In genomic region chr19:22052644-22053013, GRCh38 we compare ENCODE assay signal across 10 cellular contexts. TPM values are rescaled to one million over a fixed set of nuclear protein-coding genes. Genes with fewer than 3 reads are reported as not detected.
DNase-seq lines count a peak whose midpoint lies in the region; ATAC-seq, FAIRE-seq and TF ChIP-seq lines count a peak whose summit lies in the region.
"Had no signal": no experiment of that assay in that cellular context is flagged by ENCODE, and none has a peak within 500 bp of the region (broad histone marks: within the 10 kb centered on the region; RNA-seq: fewer than 3 reads in every experiment).

No MANE protein-coding gene starts in this region.

- peak; percentile 53 for DNase-seq in NCI-H345 (lab: John Stamatoyannopoulos, UW)
- DNase-seq in NCI-H345 treated with DMSO at 0.1 percent for 48 hours (lab: John Stamatoyannopoulos, UW; ENCODE audit: unreplicated experiment): no peak
- DNase-seq in Karpas-422: peak; percentile 51
- DNase-seq in dorsolateral prefrontal cortex: peak in 3 of 10 donors; percentile 3 to 45 (median 39)
- DNase-seq in pancreas: peak in 5 of 6 donors; percentile 10 to 59 (median 26)
- DNase-seq in DMS53 (lab: John Stamatoyannopoulos, UW): no peak
- no peak for DNase-seq in NCI-H1105 treated with DMSO at 0.1 percent for 48 hours (lab: John Stamatoyannopoulos, UW)

- TF ChIP-seq CTCF in dorsolateral prefrontal cortex (IDR thresholded peaks at IDR 0.05 in 54 of 56, conservative IDR thresholded peaks at IDR 0.05 in 2 of 56; ENCODE audit: low read depth in 1 of 56, partially characterized antibody in 56 of 56) (no peak), pancreas (IDR thresholded peaks at IDR 0.05) (no peak)

- no peak for FAIRE-seq in pancreas (lab: Jason Lieb, UNC)

- H2AFZ ChIP-seq in Karpas-422 (ENCODE audit: low read length): 0 out of 2 replicates have a peak overlapping the region, but pooled peaks have one; percentile 63

- H3K4me1 ChIP-seq in Karpas-422 (ENCODE audit: low read length) (no peaks in the 10 kb centered on the region), pancreas (no peaks in the 10 kb centered on the region)
- H3K4me1 ChIP-seq: BLaER1 had no signal

- peak overlapping the region; percentile 75 for H3K4me2 ChIP-seq in Karpas-422 (ENCODE audit: low read depth, low read length, poor library complexity, severe bottlenecking)
- H3K4me2 ChIP-seq: BLaER1 had no signal

- H3K27me3 ChIP-seq in Karpas-422 (ENCODE audit: low read length): no peaks in the 10 kb centered on the region
- H3K27me3 ChIP-seq in dorsolateral prefrontal cortex: no peaks in the 10 kb centered on the region
- H3K27me3 ChIP-seq in pancreas: no peaks in the 10 kb centered on the region
- H3K27me3 ChIP-seq: BLaER1 had no signal

- peaks cover 8% of the 10 kb centered on the region for H3K79me2 ChIP-seq in Karpas-422 (ENCODE audit: low read length)

- WGBS in pancreas, 2 donors: 2% methylated on average over 16 to 20 of the region's 20 CpGs

- H3K27ac ChIP-seq in Karpas-422 (ENCODE audit: low read length) (no peak overlapping the region), dorsolateral prefrontal cortex (peak overlapping the region in 2 of 59 donors; percentile 14 to 67), pancreas (peak overlapping the region in 1 of 4 donors; percentile 43)
- H3K27ac ChIP-seq: BLaER1, SK-N-MC had no signal

- H3K9ac ChIP-seq in Karpas-422 (ENCODE audit: low read length): peak overlapping the region; percentile 80
- H3K9ac ChIP-seq: BLaER1 had no signal

- no peaks in the 10 kb centered on the region for H3K9me2 ChIP-seq in Karpas-422 (replicated peaks; ENCODE audit: insufficient read depth, low read length)

- intact Hi-C loops in dorsolateral prefrontal cortex (cut with DNase I): no loop called here
- intact Hi-C loops in pancreas (cut with DNase I): no loop called here

- H3K9me3 ChIP-seq in Karpas-422 (ENCODE audit: low read length) (peaks cover 24% of the 10 kb centered on the region), pancreas (no peaks in the 10 kb centered on the region)

- peaks cover 6% of the 10 kb centered on the region for H3K36me3 ChIP-seq in Karpas-422 (ENCODE audit: insufficient read depth, low read length)
- no peaks in the 10 kb centered on the region for H3K36me3 ChIP-seq in pancreas
- H3K36me3 ChIP-seq: BLaER1 had no signal

- peak overlapping the region; percentile 84 for H3K4me3 ChIP-seq in Karpas-422 (ENCODE audit: low read length)
- H3K4me3 ChIP-seq in dorsolateral prefrontal cortex: peak overlapping the region; percentile 26 to 79 (median 61)
- H3K4me3 ChIP-seq in pancreas: peak overlapping the region; percentile 26 to 62 (median 54)
- H3K4me3 ChIP-seq: BLaER1, SK-N-MC had no signal

- H4K20me1 ChIP-seq in Karpas-422 (ENCODE audit: insufficient read depth, low read depth, low read length): no peaks in the 10 kb centered on the region
- H4K20me1 ChIP-seq: BLaER1 had no signal

- peak; percentile 57 to 76 (median 72) for ATAC-seq in pancreas
- no peak for ATAC-seq in GM21717 (IDR thresholded peaks at IDR 0.05; ENCODE audit: unreplicated experiment)

RNA-seq across cellular contexts. Expression of gene ZNF257, which starts 0.3 kb away (rescaled TPM):
- total RNA-seq in Karpas-422 (2014; rRNA removed; shearing (Covaris generic); ENCODE audit: low replicate concordance): 6.0 and 8.1 TPM in 2 replicates
- 1 to 10 TPM in 117 of 120 experiments, under 1 TPM in 3; 0.47 to 6.7 (median 3.0) TPM for total RNA-seq in dorsolateral prefrontal cortex
- 1 to 10 TPM in 5 of 6 donors, under 1 TPM in 1; 0.88 to 3.3 (median 1.2) TPM for total RNA-seq in pancreas
- polyA plus RNA-seq in pancreas: under 1 TPM; 0.65 to 0.70 TPM

RNA-seq across cellular contexts. Expression of gene ZNF208, which starts 41.9 kb away (rescaled TPM):
- not detected in 2 replicates for total RNA-seq in Karpas-422 (2014; rRNA removed; shearing (Covaris generic); ENCODE audit: low replicate concordance)
- 10 to 100 TPM in 78 of 120 experiments, 1 to 10 TPM in 42; 2.3 to 31.3 (median 12.8) TPM for total RNA-seq in dorsolateral prefrontal cortex
- total RNA-seq in pancreas: 1 to 10 TPM; 1.5 to 2.8 (median 1.8) TPM
- polyA plus RNA-seq in pancreas: 1 to 10 TPM; 1.1 to 1.4 TPM

Comparison
In these comparisons a context has a peak if more than half of its experiments do, and no peak if none do; other contexts are left out.
1. DNase-seq: peak in NCI-H345 (single experiment), Karpas-422 (single experiment) and pancreas (5 of 6); none in NCI-H345 treated with DMSO at 0.1 percent for 48 hours (single experiment), DMS53 (single experiment) and NCI-H1105 treated with DMSO at 0.1 percent for 48 hours (single experiment).
2. Peak in every context shown above with its lines, with median percentiles within 50 percentile points of each other: H3K4me3 ChIP-seq.